8 cellular contexts compared by ENCODE assay signal in the genomic region with DNA sequence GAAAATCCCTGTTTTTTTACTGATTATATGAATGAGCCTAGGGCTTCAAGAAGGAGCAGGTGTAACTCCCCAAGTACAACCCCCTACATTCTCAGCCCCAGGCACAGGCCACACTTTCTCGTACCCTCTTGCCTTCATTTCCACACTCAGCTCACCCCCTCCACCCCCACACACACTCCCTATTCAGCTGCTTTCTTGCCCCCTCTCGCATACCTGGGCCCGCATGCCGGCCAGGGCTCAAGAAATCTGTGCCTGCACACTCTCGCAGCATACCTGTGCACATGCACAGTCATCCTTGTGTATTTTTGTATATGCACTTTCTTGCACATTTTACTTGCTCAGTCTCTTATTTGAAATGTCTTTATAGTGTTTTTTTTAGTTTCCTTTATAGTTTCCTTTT. TPM values are rescaled to one million over a fixed set of nuclear protein-coding genes. Genes with fewer than 3 reads are reported as not detected.
DNase-seq lines count a peak whose midpoint lies in the region; ATAC-seq and TF ChIP-seq lines count a peak whose summit lies in the region.

No MANE protein-coding gene starts in this region.

- peaks cover 13% of the 10 kb centered on the region for H3K79me1 ChIP-seq in neuronal stem cell (ENCODE audit: low read depth, low read length)

- no peak for TF ChIP-seq POLR2A in Peyer's patch (IDR thresholded peaks at IDR 0.05)

- no peak overlapping the region for H3K27ac ChIP-seq in BLaER1 treated with 17β-estradiol and CSF1 and Interleukin-3, amounts not matched to agents 10 nM and 100 nM
- H3K27ac ChIP-seq in Peyer's patch (peak overlapping the region in 3 of 4 donors; percentile 56 to 98 (median 91)), neuronal stem cell (replicated peaks; ENCODE audit: low read length) (no peak overlapping the region)

- H3K4me2 ChIP-seq in BLaER1 treated with 17β-estradiol and CSF1 and Interleukin-3, amounts not matched to agents 10 nM and 100 nM: peak overlapping the region in 10 of 11 experiments; percentile 83 to 99 (median 96); a peak in 19 of 22 replicates
- H3K4me2 ChIP-seq in neuronal stem cell (ENCODE audit: insufficient read depth, low read length, poor library complexity, severe bottlenecking): peak overlapping the region; percentile 98

- no peak overlapping the region for H3K14ac ChIP-seq in neuronal stem cell (ENCODE audit: low read length)

- H2AFZ ChIP-seq in neuronal stem cell (ENCODE audit: low read length): no peak overlapping the region

- no peak for TF ChIP-seq CTCF in Peyer's patch (IDR thresholded peaks at IDR 0.05)
- no peak for TF ChIP-seq CTCF in epithelial cell of esophagus (IDR thresholded peaks at IDR 0.05; ENCODE audit: insufficient read depth, low read depth, low read length, missing control alignments)

- no peak overlapping the region for H4K8ac ChIP-seq in neuronal stem cell (ENCODE audit: low read depth, low read length)

- H3K4ac ChIP-seq in neuronal stem cell (ENCODE audit: low read length): no peak overlapping the region

- no peaks in the 10 kb centered on the region for H3K9me3 ChIP-seq in BLaER1 treated with 17β-estradiol and CSF1 and Interleukin-3, amounts not matched to agents 10 nM and 100 nM (replicated peaks in 1 of 11)
- no peaks in the 10 kb centered on the region for H3K9me3 ChIP-seq in Peyer's patch
- no peaks in the 10 kb centered on the region for H3K9me3 ChIP-seq in neuronal stem cell (replicated peaks in 1 of 2; ENCODE audit: control insufficient read depth in 2 of 2, insufficient read depth in 1 of 2, low read depth in 1 of 2, low read length in 2 of 2)

- H3K36me3 ChIP-seq in BLaER1 treated with 17β-estradiol and CSF1 and Interleukin-3, amounts not matched to agents 10 nM and 100 nM: no peaks in the 10 kb centered on the region
- H3K36me3 ChIP-seq in Peyer's patch (no peaks in the 10 kb centered on the region), neuronal stem cell (replicated peaks in 1 of 2; ENCODE audit: control insufficient read depth in 2 of 2, insufficient read depth in 2 of 2, low read length in 2 of 2) (peaks cover 0 to 5% of the 10 kb centered on the region in 2 donors)

- H2BK5ac ChIP-seq in neuronal stem cell (ENCODE audit: low read length): no peak overlapping the region

- peaks cover 0 to 43% (median 0%) of the 10 kb centered on the region in 11 experiments; a peak in 8 of 22 replicates for H4K20me1 ChIP-seq in BLaER1 treated with 17β-estradiol and CSF1 and Interleukin-3, amounts not matched to agents 10 nM and 100 nM

- H3K23ac ChIP-seq in neuronal stem cell (ENCODE audit: low read depth, low read length, poor library complexity): no peak overlapping the region

- no peak overlapping the region for H2AK5ac ChIP-seq in neuronal stem cell (ENCODE audit: low read depth, low read length)

- DNase-seq in Peyer's patch (peak in 1 of 3 donors; percentile 48), epithelial cell of esophagus (ENCODE audit: low read depth) (no peak), neuronal stem cell (ENCODE audit: low spot score) (no peak), OCI-M1 (lab: John Stamatoyannopoulos, UW) (no peak), DMS79 (lab: John Stamatoyannopoulos, UW) (no peak), hepatic stellate cell (ENCODE audit: low spot score) (no peak)

- no peak overlapping the region for H2BK12ac ChIP-seq in neuronal stem cell (ENCODE audit: low read length)

- no peak overlapping the region for H2BK15ac ChIP-seq in neuronal stem cell (ENCODE audit: low read length)

- peaks cover 10 to 35% (median 24%) of the 10 kb centered on the region in 10 experiments; a peak in 19 of 20 replicates for H3K4me1 ChIP-seq in BLaER1 treated with 17β-estradiol and CSF1 and Interleukin-3, amounts not matched to agents 10 nM and 100 nM
- H3K4me1 ChIP-seq in Peyer's patch (peaks cover 0 to 59% (median 9%) of the 10 kb centered on the region in 4 donors), neuronal stem cell (ENCODE audit: control insufficient read depth in 2 of 2, insufficient read depth in 1 of 2, low read depth in 1 of 2, low read length in 2 of 2) (peaks cover 10 to 18% of the 10 kb centered on the region in 2 donors)

- peak overlapping the region in 3 of 11 experiments; percentile 74 to 78 (median 76); a peak in 2 of 22 replicates for H3K9ac ChIP-seq in BLaER1 treated with 17β-estradiol and CSF1 and Interleukin-3, amounts not matched to agents 10 nM and 100 nM
- H3K9ac ChIP-seq in neuronal stem cell (ENCODE audit: low read depth, low read length, poor library complexity): no peak overlapping the region

- no CpG with 5 or more reads among the region's 5 CpGs for WGBS in neuronal stem cell (ENCODE audit: extremely low coverage in 2 of 2, insufficient read length in 2 of 2, insufficient replicate concordance in 1 of 2), 2 donors

- H4K91ac ChIP-seq in neuronal stem cell (ENCODE audit: low read depth, low read length, poor library complexity): no peak overlapping the region

- H3K18ac ChIP-seq in neuronal stem cell (ENCODE audit: low read length): no peak overlapping the region

- ATAC-seq in GM21381 (IDR thresholded peaks at IDR 0.05; ENCODE audit: unreplicated experiment): no peak

- H3K4me3 ChIP-seq in BLaER1 treated with 17β-estradiol and CSF1 and Interleukin-3, amounts not matched to agents 10 nM and 100 nM: 0 out of 20 replicates have a peak overlapping the region, but pooled peaks of 1 of the 10 experiments have one; percentile 67
- H3K4me3 ChIP-seq in Peyer's patch: peak overlapping the region in 3 of 4 donors; percentile 52 to 93 (median 86)
- H3K4me3 ChIP-seq in epithelial cell of esophagus (ENCODE audit: low read length): peak overlapping the region; percentile 93
- no peak overlapping the region for H3K4me3 ChIP-seq in neuronal stem cell (ENCODE audit: low read length in 2 of 2)

- H3K27me3 ChIP-seq in BLaER1 treated with 17β-estradiol and CSF1 and Interleukin-3, amounts not matched to agents 10 nM and 100 nM: peaks cover 0 to 28% (median 0%) of the 10 kb centered on the region in 11 experiments; a peak in 8 of 22 replicates
- H3K27me3 ChIP-seq in Peyer's patch (no peaks in the 10 kb centered on the region), neuronal stem cell (ENCODE audit: control insufficient read depth in 3 of 3, insufficient read depth in 3 of 3, low read depth in 1 of 3, low read length in 3 of 3) (no peaks in the 10 kb centered on the region)

- no peak overlapping the region for H2BK120ac ChIP-seq in neuronal stem cell (ENCODE audit: low read depth, low read length)

RNA-seq across cellular contexts. Expression of a gene that starts 2.0 kb away (rescaled TPM):
- 100 to 1,000 TPM; 149 to 613 (median 528) TPM for total RNA-seq in Peyer's patch
- 62.9 TPM for polyA plus RNA-seq in neuronal stem cell (2013, experiment 1 of 2)
- polyA plus RNA-seq in neuronal stem cell (2013, experiment 2 of 2): 64.0 TPM

Comparison
In these comparisons a context has a peak if more than half of its experiments do, and no peak if none do; other contexts are left out.
1. H3K27ac ChIP-seq: peak in Peyer's patch (3 of 4); none in BLaER1 treated with 17β-estradiol and CSF1 and Interleukin-3, amounts not matched to agents 10 nM and 100 nM (0 of 11) and neuronal stem cell (single experiment).
2. H3K4me3 ChIP-seq: peak in Peyer's patch (3 of 4) and epithelial cell of esophagus (single experiment); none in neuronal stem cell (0 of 2).